In the genomic region with DNA sequence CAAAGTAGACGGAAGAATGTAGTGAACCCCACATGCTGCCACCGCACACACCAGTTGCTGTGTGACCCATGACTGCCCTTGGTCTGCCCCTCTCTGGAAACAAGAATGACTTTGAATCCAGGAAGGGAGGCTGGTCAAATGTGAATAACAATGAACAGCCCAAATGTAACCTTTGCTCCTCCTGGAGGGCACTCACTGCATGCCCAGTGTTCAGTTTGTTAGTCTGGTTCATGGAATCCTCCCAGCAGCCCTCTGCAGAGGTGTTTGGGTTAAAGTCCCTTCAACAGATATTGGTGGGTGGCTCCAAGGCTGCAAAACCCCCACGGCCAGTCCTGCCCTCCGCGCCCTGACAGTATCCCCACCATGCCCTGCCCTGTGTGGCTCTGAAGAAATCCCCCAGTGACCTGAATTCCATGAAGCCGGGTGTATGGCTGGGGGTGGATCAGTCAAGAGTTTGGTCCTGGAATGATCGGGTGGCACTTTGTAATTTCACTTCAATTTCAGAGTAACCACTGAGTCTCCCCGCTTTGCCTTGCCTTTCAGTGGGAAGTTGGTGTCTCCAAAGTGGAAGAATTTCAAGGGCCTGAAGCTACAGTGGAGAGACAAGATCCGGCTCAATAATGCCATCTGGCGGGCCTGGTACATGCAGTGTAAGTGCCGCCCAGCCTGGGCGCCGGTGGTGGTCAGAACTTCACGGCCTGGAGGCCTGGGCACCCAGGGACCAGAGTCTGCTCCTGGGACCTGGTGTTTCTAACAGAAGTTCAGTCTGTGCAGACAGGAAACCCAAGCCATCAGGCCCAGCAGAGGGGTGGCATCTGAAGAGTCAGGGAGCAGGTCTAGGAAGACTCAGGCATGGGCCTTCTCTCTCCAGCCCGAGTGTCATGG, we compare ENCODE assay signal across 13 cellular contexts. TPM values are rescaled to one million over a fixed set of nuclear protein-coding genes. Genes with fewer than 3 reads are reported as not detected.
A peak's percentile ranks its signal among the peaks of the same experiment; 100 is the strongest.
DNase-seq lines count a peak whose midpoint lies in the region; ATAC-seq, FAIRE-seq and TF ChIP-seq lines count a peak whose summit lies in the region.
"Had no signal": no experiment of that assay in that cellular context is flagged by ENCODE, and none has a peak within 500 bp of the region (broad histone marks: within the 10 kb centered on the region; RNA-seq: fewer than 3 reads in every experiment).

No MANE protein-coding gene starts in this region.

- H3K36me3 ChIP-seq in sigmoid colon, result peaks cover 36 to 52% (median 40%) of the 10 kb centered on the region in 4 donors

- FAIRE-seq in RCC 7860 (lab: Jason Lieb, UNC) (no peak), D721Med (lab: Jason Lieb, UNC) (no peak)

- BruUV-seq in Calu3 (replicated peaks; lab: Mats Ljungman, UMichigan), result no TSS peak

- H3K4me3 ChIP-seq in sigmoid colon, result no peak overlapping the region
- H3K4me3 ChIP-seq: cardiac muscle cell had no signal

- CTCF ChIA-PET in Calu3 (lab: Charles Lee), result interaction anchor here (0.7 to 1.4 kb wide), 2 partner anchors 48 to 73 kb away, joined by 3 to 5 read pairs; a partner anchor contains a TSS

- WGBS in sigmoid colon, 2 donors, result 55 to 81% methylated on average over 15 of the region's 15 CpGs

- intact Hi-C loops in Calu3 (cut with micrococcal nuclease; ENCODE audit: unreplicated experiment), result no loop called here
- intact Hi-C loops in sigmoid colon (cut with DNase I), result no loop called here

- H3K9me3 Mint-ChIP-seq in Calu3 (ENCODE audit: low read depth, unreplicated experiment), result no peaks in the 10 kb centered on the region
- H3K9me3 Mint-ChIP-seq: memory B cell had no signal

- H3K27ac Mint-ChIP-seq in Calu3 (ENCODE audit: unreplicated experiment), result no peak overlapping the region
- H3K27ac Mint-ChIP-seq: memory B cell had no signal

- H3K27ac ChIP-seq in foreskin keratinocyte (no peak overlapping the region), sigmoid colon (peak overlapping the region in 3 of 4 donors; percentile 65 to 73 (median 66))
- H3K27ac ChIP-seq: cardiac muscle cell had no signal

- no peak for TF ChIP-seq POLR2A in sigmoid colon (IDR thresholded peaks at IDR 0.05)

- H3K4me1 ChIP-seq in foreskin keratinocyte (peaks cover 11% of the 10 kb centered on the region), sigmoid colon (peaks cover 0 to 54% (median 52%) of the 10 kb centered on the region in 4 donors)

- H3K27me3 Mint-ChIP-seq in Calu3 (ENCODE audit: unreplicated experiment), result no peaks in the 10 kb centered on the region
- H3K27me3 Mint-ChIP-seq: memory B cell had no signal

- DNase-seq in Calu3 (peak; percentile 34), RCC 7860 (ENCODE audit: low spot score) (peak; percentile 7), foreskin keratinocyte (no peak), sigmoid colon (no peak), NCI-H510A (lab: John Stamatoyannopoulos, UW) (no peak), D721Med (ENCODE audit: insufficient read length, low spot score) (no peak)
- no peak for DNase-seq in stimulated activated CD4-positive, alpha-beta T cell treated with anti-CD3 and anti-CD28 coated beads, Interleukin-2, amount 100 ng/mL, for 48 hours
- DNase-seq: KG1, NCI-H69, T-helper 2 cell had no signal

- peaks cover 21% of the 10 kb centered on the region for H3K4me1 Mint-ChIP-seq in Calu3 (ENCODE audit: low read depth, unreplicated experiment)

- TF ChIP-seq CTCF in Calu3 (IDR thresholded peaks at IDR 0.05; ENCODE audit: unreplicated experiment), result no peak
- TF ChIP-seq CTCF in foreskin keratinocyte (conservative IDR thresholded peaks at IDR 0.05), result peak; percentile 25
- peak in 2 of 4 experiments; percentile 20 to 23 for TF ChIP-seq CTCF in sigmoid colon (IDR thresholded peaks at IDR 0.05)
- no peak for TF ChIP-seq CTCF in D721Med (IDR thresholded peaks at IDR 0.05; ENCODE audit: insufficient read depth, missing control alignments)

- H3K4me3 Mint-ChIP-seq in Calu3 (ENCODE audit: low read depth, unreplicated experiment), result no peak overlapping the region
- H3K4me3 Mint-ChIP-seq: memory B cell had no signal

- no peaks in the 10 kb centered on the region for H3K9me3 ChIP-seq in sigmoid colon

- TF ChIP-seq EP300 in sigmoid colon (IDR thresholded peaks at IDR 0.05), result no peak

- no peak for ATAC-seq in foreskin keratinocyte
- no peak for ATAC-seq in activated CD4-positive, CD25-positive, alpha-beta regulatory T cell treated with anti-CD3 and anti-CD28 coated beads, Interleukin-2, amount 50 U/mL, for 24 hours

- peaks cover 16% of the 10 kb centered on the region for H3K36me3 Mint-ChIP-seq in Calu3 (ENCODE audit: insufficient read depth, unreplicated experiment)

- H3K27me3 ChIP-seq in foreskin keratinocyte (no peaks in the 10 kb centered on the region), sigmoid colon (no peaks in the 10 kb centered on the region)
- H3K27me3 ChIP-seq: cardiac muscle cell had no signal

RNA-seq across cellular contexts. Expression of a gene that starts 47.1 kb away (rescaled TPM):
- total RNA-seq in Calu3 (2022) (not detected in 2 replicates), foreskin keratinocyte (not detected in 2 replicates), sigmoid colon (not detected)
- polyA plus RNA-seq in foreskin keratinocyte (not detected in 2 replicates), sigmoid colon (not detected)
- total RNA-seq: cardiac muscle cell had no signal
- polyA plus RNA-seq: cardiac muscle cell had no signal

RNA-seq across cellular contexts. Expression of a gene that starts 48.4 kb away (rescaled TPM):
- 55.3 and 58.7 TPM in 2 replicates for total RNA-seq in Calu3 (2022)
- total RNA-seq in foreskin keratinocyte, result 19.2 and 24.2 TPM in 2 replicates
- 12.5 and 13.5 TPM in 2 replicates for polyA plus RNA-seq in foreskin keratinocyte
- total RNA-seq in sigmoid colon, result 10 to 100 TPM; 32.9 to 87.5 (median 57.3) TPM
- 100 to 1,000 TPM in 1 of 3 donors, 10 to 100 TPM in 2; 15.6 to 141 (median 35.4) TPM for polyA plus RNA-seq in sigmoid colon

RNA-seq across cellular contexts. Expression of a gene that starts 56.0 kb away (rescaled TPM):
- total RNA-seq in Calu3 (2022), result not detected in 2 replicates
- total RNA-seq in foreskin keratinocyte, result 0.28 and 0.61 TPM in 2 replicates
- polyA plus RNA-seq in foreskin keratinocyte, result 0.26 and 0.28 TPM in 2 replicates
- 1 to 10 TPM in 2 of 4 donors, under 1 TPM in 1, not detected in 1; 0.54 to 4.4 (median 1.9) TPM for total RNA-seq in sigmoid colon
- under 1 TPM in 1 of 3 donors, not detected in 2; 0.19 TPM for polyA plus RNA-seq in sigmoid colon

Comparison
In these comparisons a context has a peak if more than half of its experiments do, and no peak if none do; other contexts are left out.
1. DNase-seq: peak in Calu3 (single experiment) and RCC 7860 (single experiment); none in foreskin keratinocyte (0 of 2), sigmoid colon (single experiment), NCI-H510A (single experiment), stimulated activated CD4-positive, alpha-beta T cell treated with anti-CD3 and anti-CD28 coated beads, Interleukin-2, amount 100 ng/mL, for 48 hours (0 of 2) and D721Med (single experiment).